Comparison of ENCODE assay signal across 12 cellular contexts in genomic region chr9:31597977-31598376, GRCh38.
DNase-seq lines count a peak whose midpoint lies in the region; ATAC-seq, FAIRE-seq and TF ChIP-seq lines count a peak whose summit lies in the region.
"Had no signal": no experiment of that assay in that cellular context is flagged by ENCODE, and none has a peak within 500 bp of the region (broad histone marks: within the 10 kb centered on the region; RNA-seq: fewer than 3 reads in every experiment).

No MANE protein-coding gene starts in this region.

- in situ Hi-C loops in mammary epithelial cell (cut with MboI; ENCODE audit: low sequenced_read_pairs in 2 of 2) (no loop called here), HAP-1 (cut with MboI; ENCODE audit: low sequenced_read_pairs) (no loop called here)

- H3K4me2 ChIP-seq in mammary epithelial cell (ENCODE audit: insufficient read depth, low read depth, low read length) = peak overlapping the region; percentile 83
- H3K4me2 ChIP-seq: neural progenitor cell had no signal

- no peaks in the 10 kb centered on the region for H3K27me3 Mint-ChIP-seq in activated CD4-positive, alpha-beta T cell treated with anti-CD3 and anti-CD28 coated beads, Interleukin-2, amount 10 ng/mL, durations not matched to agents 7 days and 5 days
- H3K27me3 Mint-ChIP-seq: B cell had no signal

- H3K36me3 ChIP-seq in mammary epithelial cell (ENCODE audit: insufficient read depth, low read length) = no peaks in the 10 kb centered on the region
- no peaks in the 10 kb centered on the region for H3K36me3 ChIP-seq in HAP-1 (replicated peaks)
- no peaks in the 10 kb centered on the region for H3K36me3 ChIP-seq in vagina
- H3K36me3 ChIP-seq: neural progenitor cell had no signal

- intact Hi-C loops in mammary epithelial cell (cut with micrococcal nuclease) (loop anchor here (5.0 kb wide), 1 partner anchor 296 kb away; no protein-coding TSS in a partner anchor), vagina (cut with DNase I) (no loop called here)

- H3K36me3 Mint-ChIP-seq in activated CD4-positive, alpha-beta T cell treated with anti-CD3 and anti-CD28 coated beads, Interleukin-2, amount 10 ng/mL, durations not matched to agents 7 days and 5 days (ENCODE audit: low read depth) = no peaks in the 10 kb centered on the region
- H3K36me3 Mint-ChIP-seq: neural progenitor cell had no signal

- TF ChIP-seq POLR2A in vagina (IDR thresholded peaks at IDR 0.05) = no peak

- H3K4me1 Mint-ChIP-seq in activated CD4-positive, alpha-beta T cell treated with anti-CD3 and anti-CD28 coated beads, Interleukin-2, amount 10 ng/mL, durations not matched to agents 7 days and 5 days = peaks cover 3% of the 10 kb centered on the region
- H3K4me1 Mint-ChIP-seq: B cell, neural progenitor cell had no signal

- BruUV-seq in mammary epithelial cell (replicated peaks; lab: Mats Ljungman, UMichigan) = no TSS peak

- dilution Hi-C loops in mammary epithelial cell (cut with HindIII; ENCODE audit: low sequenced_read_pairs) = no loop called here

- no peak overlapping the region for H3K9ac ChIP-seq in mammary epithelial cell (ENCODE audit: insufficient read depth, low read length)
- H3K9ac ChIP-seq: neural progenitor cell had no signal

- no peak for TF ChIP-seq CTCF in mammary epithelial cell (conservative IDR thresholded peaks at IDR 0.05 in 1 of 2, IDR thresholded peaks at IDR 0.05 in 1 of 2; ENCODE audit: extremely low read depth in 1 of 2, insufficient read depth in 1 of 2, low read depth in 1 of 2, low read length in 2 of 2)
- TF ChIP-seq CTCF in vagina (IDR thresholded peaks at IDR 0.05) = no peak

- DNase-seq in A172 (ENCODE audit: low spot score) (peak; percentile 86), GM19239 (ENCODE audit: insufficient read length, low spot score) (no peak), mammary epithelial cell (peak; percentile 90), HAP-1 (ENCODE audit: low spot score in 2 of 2) (no peak), vagina (ENCODE audit: extremely low spot score in 2 of 2) (no peak)
- no peak for DNase-seq in activated CD4-positive, alpha-beta T cell treated with anti-CD3 and anti-CD28 coated beads, Interleukin-2, amount 10 ng/mL, durations not matched to agents 7 days and 5 days
- DNase-seq in stimulated activated CD4-positive, alpha-beta T cell treated with anti-CD3 and anti-CD28 coated beads, Interleukin-4, amount 100 ng/mL, for 1 hour = no peak
- DNase-seq: aorta, NCI-H526 had no signal

- H3K27ac ChIP-seq in mammary epithelial cell (ENCODE audit: insufficient read depth, low read depth, low read length) (peak overlapping the region; percentile 55), vagina (no peak overlapping the region)
- H3K27ac ChIP-seq: neural progenitor cell had no signal

- H3K4me1 ChIP-seq in mammary epithelial cell (ENCODE audit: insufficient read depth, low read length) (peaks cover 16% of the 10 kb centered on the region), HAP-1 (peaks cover 4% of the 10 kb centered on the region; the same call in 1 of the 2 replicates), vagina (no peaks in the 10 kb centered on the region)
- H3K4me1 ChIP-seq: neural progenitor cell had no signal

- CTCF ChIA-PET in mammary epithelial cell (lab: Charles Lee; ENCODE audit: low non-redundant PET) = no interaction called here
- CTCF ChIA-PET in activated CD4-positive, alpha-beta T cell treated with anti-CD3 and anti-CD28 coated beads, Interleukin-2, amount 10 ng/mL, durations not matched to agents 7 days and 5 days (lab: Charles Lee) = no interaction called here

- peak; percentile 59 for ATAC-seq in HG03520 (IDR thresholded peaks at IDR 0.05; ENCODE audit: unreplicated experiment)

- H3K27ac Mint-ChIP-seq in activated CD4-positive, alpha-beta T cell treated with anti-CD3 and anti-CD28 coated beads, Interleukin-2, amount 10 ng/mL, durations not matched to agents 7 days and 5 days = no peak overlapping the region
- H3K27ac Mint-ChIP-seq: B cell, neural progenitor cell had no signal

- POLR2A ChIA-PET in activated CD4-positive, alpha-beta T cell treated with anti-CD3 and anti-CD28 coated beads, Interleukin-2, amount 10 ng/mL, durations not matched to agents 7 days and 5 days (lab: Charles Lee) = no interaction called here

- H3K4me3 Mint-ChIP-seq in activated CD4-positive, alpha-beta T cell treated with anti-CD3 and anti-CD28 coated beads, Interleukin-2, amount 10 ng/mL, durations not matched to agents 7 days and 5 days = no peak overlapping the region
- H3K4me3 Mint-ChIP-seq: B cell, neural progenitor cell had no signal

- no peak overlapping the region for H2AFZ ChIP-seq in mammary epithelial cell (ENCODE audit: low read depth, low read length)
- H2AFZ ChIP-seq: neural progenitor cell had no signal

- H3K27me3 ChIP-seq in mammary epithelial cell (ENCODE audit: insufficient read depth, low read length) (no peaks in the 10 kb centered on the region), HAP-1 (ENCODE audit: low read depth) (no peaks in the 10 kb centered on the region), vagina (no peaks in the 10 kb centered on the region)
- H3K27me3 ChIP-seq: neural progenitor cell had no signal

- peak overlapping the region in 1 of 3 experiments; percentile 13 for H3K4me3 ChIP-seq in mammary epithelial cell (replicated peaks in 1 of 3; ENCODE audit: insufficient read depth in 1 of 3, low read depth in 2 of 3, low read length in 3 of 3)
- H3K4me3 ChIP-seq in HAP-1 = no peak overlapping the region
- H3K4me3 ChIP-seq in vagina = no peak overlapping the region
- H3K4me3 ChIP-seq: neural progenitor cell had no signal

- H3K9me3 Mint-ChIP-seq in activated CD4-positive, alpha-beta T cell treated with anti-CD3 and anti-CD28 coated beads, Interleukin-2, amount 10 ng/mL, durations not matched to agents 7 days and 5 days = no peaks in the 10 kb centered on the region
- H3K9me3 Mint-ChIP-seq: neural progenitor cell had no signal

- FAIRE-seq in GM19239 (lab: Jason Lieb, UNC) = peak; percentile 28

- no peaks in the 10 kb centered on the region for H4K20me1 ChIP-seq in mammary epithelial cell (ENCODE audit: insufficient read depth, low read length)

- no peaks in the 10 kb centered on the region for H3K9me3 ChIP-seq in mammary epithelial cell (replicated peaks; ENCODE audit: insufficient read depth, low read length)
- H3K9me3 ChIP-seq in HAP-1 = no peaks in the 10 kb centered on the region
- H3K9me3 ChIP-seq in vagina = no peaks in the 10 kb centered on the region

- no peaks in the 10 kb centered on the region for H3K79me2 ChIP-seq in mammary epithelial cell (ENCODE audit: insufficient read depth, low read length)

Comparison
In these comparisons a context has a peak if more than half of its experiments do, and no peak if none do; other contexts are left out.
1. DNase-seq: peak in A172 (single experiment) and mammary epithelial cell (single experiment); none in GM19239 (single experiment), HAP-1 (0 of 2), vagina (0 of 2), activated CD4-positive, alpha-beta T cell treated with anti-CD3 and anti-CD28 coated beads, Interleukin-2, amount 10 ng/mL, durations not matched to agents 7 days and 5 days (single experiment) and stimulated activated CD4-positive, alpha-beta T cell treated with anti-CD3 and anti-CD28 coated beads, Interleukin-4, amount 100 ng/mL, for 1 hour (single experiment).